33 cellular contexts compared by ENCODE assay signal in genomic region chr5:5978501-5979361, GRCh38.
DNase-seq lines count a peak whose midpoint lies in the region; ATAC-seq and TF ChIP-seq lines count a peak whose summit lies in the region.
"Had no signal": no experiment of that assay in that cellular context is flagged by ENCODE, and none has a peak within 500 bp of the region (broad histone marks: within the 10 kb centered on the region; RNA-seq: fewer than 3 reads in every experiment).

No MANE protein-coding gene starts in this region.

- H3K36me3 Mint-ChIP-seq in progenitor cell of endocrine pancreas (ENCODE audit: insufficient read depth), result no peaks in the 10 kb centered on the region
- H3K36me3 Mint-ChIP-seq: activated CD8-positive, alpha-beta memory T cell treated with anti-CD3 and anti-CD28 coated beads, Interleukin-2, amount 10 ng/mL, durations not matched to agents 7 days and 5 days; CD4-positive, CD25-positive, alpha-beta regulatory T cell; naive thymus-derived CD8-positive, alpha-beta T cell had no signal

- no peak overlapping the region for H3K27ac Mint-ChIP-seq in progenitor cell of endocrine pancreas
- H3K27ac Mint-ChIP-seq: activated CD8-positive, alpha-beta memory T cell treated with anti-CD3 and anti-CD28 coated beads, Interleukin-2, amount 10 ng/mL, durations not matched to agents 7 days and 5 days; activated naive CD4-positive, alpha-beta T cell treated with anti-CD3 and anti-CD28 coated beads for 36 hours; CD4-positive, CD25-positive, alpha-beta regulatory T cell; naive thymus-derived CD8-positive, alpha-beta T cell had no signal

- no peaks in the 10 kb centered on the region for H3K9me3 Mint-ChIP-seq in progenitor cell of endocrine pancreas (ENCODE audit: low read depth)
- H3K9me3 Mint-ChIP-seq: activated naive CD4-positive, alpha-beta T cell treated with anti-CD3 and anti-CD28 coated beads for 36 hours had no signal

- DNase-seq in NCI-H2029 (lab: John Stamatoyannopoulos, UW) (peak; percentile 3), NCI-H2029 treated with DMSO at 0.1 percent for 48 hours (lab: John Stamatoyannopoulos, UW) (no peak), NCI-H2227 (lab: John Stamatoyannopoulos, UW; ENCODE audit: unreplicated experiment) (peak; percentile 29), lung (ENCODE audit: low spot score) (no peak), uterus (no peak), superior temporal gyrus (ENCODE audit: extremely low spot score) (no peak), sciatic nerve (ENCODE audit: low spot score) (no peak), progenitor cell of endocrine pancreas (ENCODE audit: low spot score, unreplicated experiment) (no peak)
- DNase-seq: activated CD4-positive, alpha-beta T cell treated with anti-CD3 and anti-CD28 coated beads, Interleukin-2, amount 50 U/mL, for 4 hours; activated CD8-positive, alpha-beta memory T cell treated with anti-CD3 and anti-CD28 coated beads, Interleukin-2, amount 10 ng/mL, durations not matched to agents 7 days and 5 days; activated naive CD4-positive, alpha-beta T cell treated with anti-CD3 and anti-CD28 coated beads for 36 hours; CD4-positive, CD25-positive, alpha-beta regulatory T cell; cerebellar nuclear complex; foreskin fibroblast; GOT3; KBM-7; left ventricle myocardium superior; naive thymus-derived CD8-positive, alpha-beta T cell; NCI-H1105; NCI-H2171; NCI-H524 treated with DMSO at 0.1 percent for 48 hours; occipital lobe; Right ventricle myocardium superior; small intestine; stimulated activated naive CD4-positive, alpha-beta T cell treated with Interleukin-2 at 50 U/mL for 16 hours; T-helper 2 cell had no signal

- H3K27me3 Mint-ChIP-seq in progenitor cell of endocrine pancreas, result peaks cover 22% of the 10 kb centered on the region
- H3K27me3 Mint-ChIP-seq: activated CD8-positive, alpha-beta memory T cell treated with anti-CD3 and anti-CD28 coated beads, Interleukin-2, amount 10 ng/mL, durations not matched to agents 7 days and 5 days; CD4-positive, CD25-positive, alpha-beta regulatory T cell had no signal

- no peaks in the 10 kb centered on the region for H3K4me1 Mint-ChIP-seq in progenitor cell of endocrine pancreas (ENCODE audit: low read depth)
- H3K4me1 Mint-ChIP-seq: activated CD8-positive, alpha-beta memory T cell treated with anti-CD3 and anti-CD28 coated beads, Interleukin-2, amount 10 ng/mL, durations not matched to agents 7 days and 5 days; CD4-positive, CD25-positive, alpha-beta regulatory T cell; naive thymus-derived CD8-positive, alpha-beta T cell had no signal

- H3K27ac ChIP-seq in lung (ENCODE audit: low read depth in 1 of 2, low read length in 1 of 2) (no peak overlapping the region), uterus (peak overlapping the region; percentile 71 to 79)
- H3K27ac ChIP-seq: 22Rv1, adrenal gland, body of pancreas, HL-60 had no signal

- intact Hi-C loops in uterus (cut with DNase I; ENCODE audit: low total_unique reads), result no loop called here
- intact Hi-C loops in sciatic nerve (cut with DNase I), result no loop called here

- H3K4me3 ChIP-seq in lung, result no peak overlapping the region
- H3K4me3 ChIP-seq in uterus, result no peak overlapping the region
- H3K4me3 ChIP-seq: adrenal gland, body of pancreas had no signal

- H3K36me3 ChIP-seq in lung (ENCODE audit: control insufficient read depth in 2 of 2, insufficient read depth in 2 of 2, low read length in 2 of 2) (no peaks in the 10 kb centered on the region), uterus (no peaks in the 10 kb centered on the region)
- H3K36me3 ChIP-seq: adrenal gland had no signal

- H3K9me3 ChIP-seq in lung (ENCODE audit: control insufficient read depth in 2 of 2, insufficient read depth in 1 of 2, low read length in 1 of 2) (no peaks in the 10 kb centered on the region), uterus (no peaks in the 10 kb centered on the region)
- H3K9me3 ChIP-seq: adrenal gland, body of pancreas had no signal

- H3K4me1 ChIP-seq in lung (ENCODE audit: control insufficient read depth in 2 of 2, insufficient read depth in 2 of 2, low read length in 2 of 2) (peaks cover 0 to 2% of the 10 kb centered on the region in 2 donors), uterus (peaks cover 0 to 5% of the 10 kb centered on the region in 2 donors)
- H3K4me1 ChIP-seq: adrenal gland, body of pancreas had no signal

- no peak for TF ChIP-seq POLR2A in uterus (IDR thresholded peaks at IDR 0.05)

- H3K4me3 Mint-ChIP-seq in progenitor cell of endocrine pancreas (ENCODE audit: low read depth), result no peak overlapping the region
- H3K4me3 Mint-ChIP-seq: activated CD8-positive, alpha-beta memory T cell treated with anti-CD3 and anti-CD28 coated beads, Interleukin-2, amount 10 ng/mL, durations not matched to agents 7 days and 5 days; activated naive CD4-positive, alpha-beta T cell treated with anti-CD3 and anti-CD28 coated beads for 36 hours; CD4-positive, CD25-positive, alpha-beta regulatory T cell; naive thymus-derived CD8-positive, alpha-beta T cell had no signal

- 66 to 84% methylated on average over 10 of the region's 10 CpGs for WGBS in lung, 2 donors

- TF ChIP-seq CTCF in lung (IDR thresholded peaks at IDR 0.05; ENCODE audit: control extremely low read depth, extremely low read depth) (no peak), uterus (IDR thresholded peaks at IDR 0.05) (no peak), progenitor cell of endocrine pancreas (IDR thresholded peaks at IDR 0.05; ENCODE audit: unreplicated experiment) (no peak)

- H3K27me3 ChIP-seq in lung (ENCODE audit: control insufficient read depth, insufficient read depth) (no peaks in the 10 kb centered on the region), uterus (no peaks in the 10 kb centered on the region)
- H3K27me3 ChIP-seq: adrenal gland, body of pancreas had no signal

- ATAC-seq in lung (ENCODE audit: insufficient read depth, low FRiP score), result peak; percentile 22
- ATAC-seq in sciatic nerve, result no peak
- ATAC-seq: activated CD4-positive, CD25-positive, alpha-beta regulatory T cell treated with anti-CD3 and anti-CD28 coated beads, Interleukin-2, amount 50 U/mL, for 24 hours; activated CD8-positive, alpha-beta memory T cell treated with anti-CD3 and anti-CD28 coated beads, Interleukin-2, amount 10 ng/mL, durations not matched to agents 7 days and 5 days; esophagus mucosa; left ventricle myocardium superior; naive thymus-derived CD8-positive, alpha-beta T cell; Panc1 had no signal

Comparison
In these comparisons a context has a peak if more than half of its experiments do, and no peak if none do; other contexts are left out.
1. DNase-seq: peak in NCI-H2029 (single experiment) and NCI-H2227 (single experiment); none in NCI-H2029 treated with DMSO at 0.1 percent for 48 hours (single experiment), lung (single experiment), uterus (0 of 2), superior temporal gyrus (single experiment), sciatic nerve (single experiment) and progenitor cell of endocrine pancreas (single experiment).
2. H3K27ac ChIP-seq: peak in uterus (2 of 2); none in lung (0 of 2).